20 cellular contexts compared by ENCODE assay signal in genomic region chr22:17390087-17390486, GRCh38. TPM values are rescaled to one million over a fixed set of nuclear protein-coding genes. Genes with fewer than 3 reads are reported as not detected.
DNase-seq lines count a peak whose midpoint lies in the region; ATAC-seq and TF ChIP-seq lines count a peak whose summit lies in the region.
"Had no signal": no experiment of that assay in that cellular context is flagged by ENCODE, and none has a peak within 500 bp of the region (broad histone marks: within the 10 kb centered on the region; RNA-seq: fewer than 3 reads in every experiment).

No MANE protein-coding gene starts in this region.

- TF ChIP-seq POLR2A in heart left ventricle (IDR thresholded peaks at IDR 0.05): no peak

- TF ChIP-seq CTCF in brain (conservative IDR thresholded peaks at IDR 0.05) (no peak), upper lobe of right lung (IDR thresholded peaks at IDR 0.05) (no peak), heart left ventricle (IDR thresholded peaks at IDR 0.05) (no peak)

- peak; percentile 93 for DNase-seq in SK-MEL-5 (ENCODE audit: low read depth, low spot score)
- no peak for DNase-seq in left lobe of liver (ENCODE audit: low spot score)
- no peak for DNase-seq in upper lobe of right lung
- no peak for DNase-seq in AG20443 (ENCODE audit: low spot score)
- DNase-seq in heart left ventricle: no peak
- DNase-seq: Caco-2; CD4-positive, CD25-positive, alpha-beta regulatory T cell; CD8-positive, alpha-beta T cell; DMS153; DND-41; GDM1; H7; HCEC 1CT had no signal

- intact Hi-C loops in upper lobe of right lung (cut with DNase I) (no loop called here), heart left ventricle (cut with DNase I) (no loop called here)

- H3K4me3 Mint-ChIP-seq in brain: no peak overlapping the region
- H3K4me3 Mint-ChIP-seq: B cell; CD4-positive, CD25-positive, alpha-beta regulatory T cell; CD8-positive, alpha-beta T cell had no signal

- H3K36me3 ChIP-seq in upper lobe of right lung (no peaks in the 10 kb centered on the region), heart left ventricle (no peaks in the 10 kb centered on the region)
- H3K36me3 ChIP-seq: BLaER1 had no signal

- H3K4me3 ChIP-seq in upper lobe of right lung (no peak overlapping the region), heart left ventricle (no peak overlapping the region)
- H3K4me3 ChIP-seq: BLaER1, GM12878 had no signal

- peaks cover 70% of the 10 kb centered on the region for H3K36me3 Mint-ChIP-seq in brain
- H3K36me3 Mint-ChIP-seq: CD4-positive, CD25-positive, alpha-beta regulatory T cell; CD8-positive, alpha-beta T cell had no signal

- in situ Hi-C loops in SK-MEL-5 (cut with HindIII; ENCODE audit: low pct_unique_long_range_greater_than_20kb, low sequenced_read_pairs): no loop called here

- 48 to 57% (median 51%) methylated on average over 5 of the region's 5 CpGs for WGBS in heart left ventricle, 4 donors

- ATAC-seq in left lobe of liver (peak; percentile 78), upper lobe of right lung (peak; percentile 50), GM19463 (IDR thresholded peaks at IDR 0.05; ENCODE audit: unreplicated experiment) (no peak), heart left ventricle (no peak)
- ATAC-seq: CD8-positive, alpha-beta T cell; GM12878 had no signal

- no peak overlapping the region for H3K27ac ChIP-seq in upper lobe of right lung
- H3K27ac ChIP-seq in heart left ventricle: no peak overlapping the region
- H3K27ac ChIP-seq: BLaER1, C4-2B had no signal

- peak overlapping the region in 3 of 5 experiments; percentile 6 to 12 (median 9) for H3K27ac Mint-ChIP-seq in brain
- H3K27ac Mint-ChIP-seq: B cell; CD4-positive, CD25-positive, alpha-beta regulatory T cell; CD8-positive, alpha-beta T cell had no signal

- no peaks in the 10 kb centered on the region for H3K27me3 Mint-ChIP-seq in brain
- H3K27me3 Mint-ChIP-seq: B cell had no signal

- H3K4me1 Mint-ChIP-seq in brain: peaks cover 38% of the 10 kb centered on the region
- H3K4me1 Mint-ChIP-seq: B cell; CD4-positive, CD25-positive, alpha-beta regulatory T cell had no signal

- H3K27me3 ChIP-seq in upper lobe of right lung (no peaks in the 10 kb centered on the region), heart left ventricle (peaks cover 0 to 2% (median 0%) of the 10 kb centered on the region in 9 donors)
- H3K27me3 ChIP-seq: BLaER1 had no signal

- no peaks in the 10 kb centered on the region for H3K4me1 ChIP-seq in upper lobe of right lung
- H3K4me1 ChIP-seq in heart left ventricle: peaks cover 0 to 5% (median 0%) of the 10 kb centered on the region in 12 donors
- H3K4me1 ChIP-seq: BLaER1, Caco-2 had no signal

- H3K9me3 ChIP-seq in upper lobe of right lung (no peaks in the 10 kb centered on the region), heart left ventricle (peaks cover 0 to 3% (median 0%) of the 10 kb centered on the region in 12 donors)
- H3K9me3 ChIP-seq: Caco-2 had no signal

- peaks cover 5 to 17% (median 11%) of the 10 kb centered on the region in 5 experiments for H3K9me3 Mint-ChIP-seq in brain
- H3K9me3 Mint-ChIP-seq: CD4-positive, CD25-positive, alpha-beta regulatory T cell; CD8-positive, alpha-beta T cell had no signal

RNA-seq across cellular contexts. Expression of gene CECR2, which starts 20.8 kb away (rescaled TPM):
- 4.8 and 5.7 TPM in 2 replicates for total RNA-seq in SK-MEL-5 (2014; rRNA removed; shearing (Covaris generic))
- 4.6 and 7.4 TPM in 2 replicates for polyA plus RNA-seq in SK-MEL-5 (2015; cell fraction: cytosol; rRNA removed)
- 6.6 and 14.0 TPM in 2 replicates for polyA plus RNA-seq in SK-MEL-5 (2015; cell fraction: nucleus; rRNA removed)
- polyA plus RNA-seq in brain (ENCODE audit: insufficient read depth, low read depth, low replicate concordance) (6.8 TPM), heart left ventricle (1 to 10 TPM; 3.8 to 4.4 TPM)
- total RNA-seq in left lobe of liver (12.0 TPM), upper lobe of right lung (7.2 TPM), heart left ventricle (10 to 100 TPM in 1 of 9 donors, 1 to 10 TPM in 8; 4.7 to 11.6 (median 6.9) TPM)
- total RNA-seq: A172; CD4-positive, CD25-positive, alpha-beta regulatory T cell had no signal
- polyA plus RNA-seq: CD4-positive, CD25-positive, alpha-beta regulatory T cell had no signal

Comparison
In these comparisons a context has a peak if more than half of its experiments do, and no peak if none do; other contexts are left out.
1. ATAC-seq: peak in left lobe of liver (single experiment) and upper lobe of right lung (single experiment); none in GM19463 (single experiment) and heart left ventricle (0 of 4).